Comparison of ENCODE assay signal across 1 cellular context in the genomic region with DNA sequence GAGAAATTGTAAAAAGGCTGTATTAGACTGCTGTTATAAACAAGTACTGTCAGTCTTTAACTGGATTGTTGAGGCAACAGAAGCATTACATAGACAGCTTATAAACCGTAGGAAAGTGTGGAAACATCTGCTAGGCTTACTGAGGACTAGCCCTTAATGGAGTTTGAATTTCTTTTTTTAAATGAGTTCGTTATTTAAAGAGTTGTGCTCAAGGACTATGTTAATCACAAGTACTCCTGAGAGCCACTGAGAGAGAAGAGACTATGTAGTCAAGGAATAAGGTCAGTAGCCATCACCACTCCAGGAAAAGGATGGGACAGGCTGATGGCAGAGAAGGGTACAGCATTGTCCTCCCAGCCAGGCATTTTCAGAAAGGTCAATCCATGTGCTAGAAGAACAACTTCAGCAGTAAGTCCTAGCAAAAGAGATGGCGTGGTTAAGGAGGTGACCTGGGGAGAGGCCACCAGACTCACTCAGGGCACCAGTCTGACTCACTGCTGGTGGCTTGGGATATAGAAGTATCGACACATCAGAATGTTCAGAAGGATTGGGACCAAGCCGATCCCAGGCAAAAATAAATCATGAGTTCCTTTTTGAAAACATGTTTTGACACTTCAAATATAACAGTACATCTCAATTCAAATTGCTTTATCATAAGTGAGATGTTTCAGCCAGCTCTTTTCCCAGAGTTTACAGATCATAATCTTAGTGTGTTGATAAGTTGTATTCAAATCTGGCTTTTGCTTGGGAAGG.
TF ChIP-seq lines count a peak whose summit lies in the region.

No MANE protein-coding gene starts in this region.

TF ChIP-seq in endothelial cell of umbilical vein, 7 proteins besides CTCF, POLR2A, EP300 and RAD21:
- TF ChIP-seq JUN (IDR thresholded peaks at IDR 0.05; ENCODE audit: borderline replicate concordance, insufficient read depth, insufficient read length, low read depth), result no peak
- no peak for TF ChIP-seq FOS (IDR thresholded peaks at IDR 0.05; ENCODE audit: borderline replicate concordance, insufficient read depth, low read length)
- TF ChIP-seq MAX (IDR thresholded peaks at IDR 0.05; ENCODE audit: insufficient read depth, insufficient read length), result no peak
- TF ChIP-seq EZH2 (IDR thresholded peaks at IDR 0.05; ENCODE audit: borderline replicate concordance, low read depth, low read length, severe bottlenecking), result no peak
- TF ChIP-seq MYC (IDR thresholded peaks at IDR 0.05; ENCODE audit: low read depth, low read length), result no peak
- no peak for TF ChIP-seq POLR2AphosphoS5 (IDR thresholded peaks at IDR 0.05; ENCODE audit: insufficient read depth, low read depth, low read length)
- TF ChIP-seq GATA2 (IDR thresholded peaks at IDR 0.05; ENCODE audit: insufficient read depth, insufficient read length, low read depth, low read length), result no peak
TF ChIP-seq in endothelial cell of umbilical vein: peak in this region for 0.
